ENCODE assay signal across 8 cellular contexts in genomic region chr17:19004601-19005441, GRCh38. TPM values are rescaled to one million over a fixed set of nuclear protein-coding genes. Genes with fewer than 3 reads are reported as not detected.
DNase-seq lines count a peak whose midpoint lies in the region; ATAC-seq and TF ChIP-seq lines count a peak whose summit lies in the region.

Gene FAM83G, minus strand, starts transcription at chr17:19004764. Its CDS starts 723 bp downstream, at chr17:19004041.

- DNase-seq in NCI-H460 (ENCODE audit: extremely low read depth, low read depth) (peak; percentile 59), NCI-H2081 treated with DMSO at 0.1 percent for 48 hours (lab: John Stamatoyannopoulos, UW) (no peak)
- peak; percentile 79 for DNase-seq in stimulated activated CD8-positive, alpha-beta memory T cell treated with anti-CD3 and anti-CD28 coated beads, Interleukin-7, amount 100 ng/mL, for 48 hours (ENCODE audit: extremely low read depth in 1 of 2, low read depth in 1 of 2)

- in situ Hi-C loops in endometrial microvascular endothelial cells (cut with HindIII; ENCODE audit: inconsistent ontology term, low pct_unique_long_range_greater_than_20kb, low sequenced_read_pairs): no loop called here

- peak; percentile 77 for TF ChIP-seq POLR2A in GM18505 (IDR thresholded peaks at IDR 0.05; ENCODE audit: borderline replicate concordance, extremely low read depth, insufficient read depth, insufficient read length)

- H3K4me1 ChIP-seq in mucosa of stomach (ENCODE audit: control insufficient read depth, insufficient read depth, low read length): peaks cover 36% of the 10 kb centered on the region

- POLR2A ChIA-PET in activated CD8-positive, alpha-beta memory T cell treated with anti-CD3 and anti-CD28 coated beads for 36 hours (lab: Charles Lee): interaction anchor here (0.6 to 1.4 kb wide), 3 partner anchors 17 to 237 kb away, joined by 3 read pairs; no protein-coding TSS in a partner anchor

- peak within 1 kb of the TSS; percentile 22 for H3K4me3 ChIP-seq in mucosa of stomach (ENCODE audit: low read length)

- H3K36me3 ChIP-seq in mucosa of stomach (ENCODE audit: control insufficient read depth, insufficient read depth, low read length): no peaks in the 10 kb centered on the region

- ATAC-seq in GM18505 (IDR thresholded peaks at IDR 0.05; ENCODE audit: unreplicated experiment) (peak; percentile 74), HG02763 (IDR thresholded peaks at IDR 0.05; ENCODE audit: unreplicated experiment) (peak; percentile 67)

- no peaks in the 10 kb centered on the region for H3K9me3 ChIP-seq in mucosa of stomach (ENCODE audit: control insufficient read depth, low read length)

- no peaks in the 10 kb centered on the region for H3K27me3 ChIP-seq in mucosa of stomach (ENCODE audit: control insufficient read depth, insufficient read depth, low read length)

- CTCF ChIA-PET in activated CD8-positive, alpha-beta memory T cell treated with anti-CD3 and anti-CD28 coated beads for 36 hours (lab: Charles Lee): interaction anchor here (0.7 to 4.2 kb wide), 2 partner anchors 44 to 683 kb away, joined by 3 to 14 read pairs; no protein-coding TSS in a partner anchor

- peak within 1 kb of the TSS; percentile 86 for H3K9ac ChIP-seq in mucosa of stomach (ENCODE audit: low read length)

RNA-seq across cellular contexts. Expression of gene FAM83G, which starts in this region (rescaled TPM):
- 17.8 and 19.1 TPM in 2 replicates for total RNA-seq in NCI-H460 (2014; rRNA removed; shearing (Covaris generic))
- polyA plus RNA-seq in NCI-H460 (2014; cell fraction: nucleus; rRNA removed): 20.6 and 34.0 TPM in 2 replicates
- 10 to 100 TPM; 11.2 to 11.6 TPM for total RNA-seq in activated CD8-positive, alpha-beta memory T cell treated with anti-CD3 and anti-CD28 coated beads for 36 hours
- 21.7 TPM for total RNA-seq in endometrial microvascular endothelial cells (ENCODE audit: inconsistent ontology term)
